Comparison of ENCODE assay signal across 8 cellular contexts in genomic region chr16:12067714-12068401, GRCh38.
DNase-seq lines count a peak whose midpoint lies in the region; ATAC-seq and TF ChIP-seq lines count a peak whose summit lies in the region.

No MANE protein-coding gene starts in this region.

- H3K36me3 Mint-ChIP-seq in neural progenitor cell, result no peaks in the 10 kb centered on the region

- no peaks in the 10 kb centered on the region for H3K9me3 Mint-ChIP-seq in neural progenitor cell

- no peaks in the 10 kb centered on the region for H3K79me2 ChIP-seq in neural progenitor cell (ENCODE audit: low read depth)

- H3K36me3 ChIP-seq in NT2/D1 (ENCODE audit: insufficient read depth, insufficient read length, low read length), result no peaks in the 10 kb centered on the region
- no peaks in the 10 kb centered on the region for H3K36me3 ChIP-seq in neural progenitor cell

- no peaks in the 10 kb centered on the region for H3K4me1 Mint-ChIP-seq in neural progenitor cell

- peak; percentile 98 for TF ChIP-seq CTCF in neural progenitor cell (IDR thresholded peaks at IDR 0.05)

- H3K27ac Mint-ChIP-seq in neural progenitor cell, result no peak overlapping the region

- H3K9me3 ChIP-seq in NT2/D1 (ENCODE audit: insufficient read depth, low read length) (no peaks in the 10 kb centered on the region), neural progenitor cell (ENCODE audit: low read depth) (no peaks in the 10 kb centered on the region)

- no peak overlapping the region for H3K4me2 ChIP-seq in neural progenitor cell

- H3K4me3 ChIP-seq in NT2/D1 (ENCODE audit: insufficient read length, low read depth) (no peak overlapping the region), neural progenitor cell (no peak overlapping the region)

- DNase-seq in DMS114 treated with DMSO at 0.1 percent for 48 hours (lab: John Stamatoyannopoulos, UW; ENCODE audit: unreplicated experiment) (peak; percentile 29), HuH-7 (ENCODE audit: low spot score) (peak; percentile 69), NT2/D1 (ENCODE audit: low read depth, low spot score) (peak; percentile 66), fibroblast of the conjunctiva (ENCODE audit: low read depth) (peak; percentile 83), neural progenitor cell (ENCODE audit: low spot score) (peak; percentile 77)
- peak; percentile 70 to 72 for DNase-seq in activated T-cell treated with anti-CD3 and anti-CD28 coated beads, Interleukin-2, amount 50 U/mL, for 48 hours

- no peaks in the 10 kb centered on the region for H3F3A ChIP-seq in neural progenitor cell (ENCODE audit: low read depth)

- peaks cover 5% of the 10 kb centered on the region for H3K27me3 Mint-ChIP-seq in neural progenitor cell (ENCODE audit: insufficient read depth, low read depth)

- ATAC-seq in GM19351 (IDR thresholded peaks at IDR 0.05; ENCODE audit: unreplicated experiment) (no peak), HG02938 (IDR thresholded peaks at IDR 0.05; ENCODE audit: unreplicated experiment) (no peak)

- H3K27me3 ChIP-seq in NT2/D1 (ENCODE audit: insufficient read depth, insufficient read length) (no peaks in the 10 kb centered on the region), neural progenitor cell (no peaks in the 10 kb centered on the region)

- H3K9ac ChIP-seq in NT2/D1 (ENCODE audit: insufficient read length, low read depth) (no peak overlapping the region), neural progenitor cell (no peak overlapping the region)

- no peaks in the 10 kb centered on the region for H4K20me1 ChIP-seq in neural progenitor cell (ENCODE audit: low read depth)

- no peak overlapping the region for H2AFZ ChIP-seq in neural progenitor cell (replicated peaks)

- H3K4me1 ChIP-seq in NT2/D1 (ENCODE audit: insufficient read depth, insufficient read length) (peaks cover 1% of the 10 kb centered on the region), neural progenitor cell (no peaks in the 10 kb centered on the region)

- H3K27ac ChIP-seq in neural progenitor cell, result no peak overlapping the region

- H3K4me3 Mint-ChIP-seq in neural progenitor cell, result no peak overlapping the region

Comparison
In these comparisons a context has a peak if more than half of its experiments do, and no peak if none do; other contexts are left out.
1. DNase-seq: peak in every context shown above with its lines; median percentile 83 in fibroblast of the conjunctiva; 77 in neural progenitor cell; 71 in activated T-cell treated with anti-CD3 and anti-CD28 coated beads, Interleukin-2, amount 50 U/mL, for 48 hours; 69 in HuH-7; 66 in NT2/D1; 29 in DMS114 treated with DMSO at 0.1 percent for 48 hours.